8 cellular contexts compared by ENCODE assay signal in genomic region chr10:73874267-73875138, GRCh38. TPM values are rescaled to one million over a fixed set of nuclear protein-coding genes. Genes with fewer than 3 reads are reported as not detected.
DNase-seq lines count a peak whose midpoint lies in the region; ATAC-seq and TF ChIP-seq lines count a peak whose summit lies in the region.

Gene CAMK2G (minus strand): TSS chr10:73874555. CDS start chr10:73874461, 94 bp downstream.

- intact Hi-C loops in left ventricle myocardium inferior (cut with micrococcal nuclease) (no loop called here), uterus (cut with DNase I; ENCODE audit: low total_unique reads) (no loop called here)

- H3K27me3 ChIP-seq in left ventricle myocardium inferior (ENCODE audit: low read depth), result peaks cover 18% of the 10 kb centered on the region
- H3K27me3 ChIP-seq in uterus, result no peaks in the 10 kb centered on the region

- H3K4me1 ChIP-seq in left ventricle myocardium inferior (peaks cover 38% of the 10 kb centered on the region), uterus (peaks cover 3 to 10% of the 10 kb centered on the region in 2 donors)

- ATAC-seq in T-helper 17 cell, result peak; percentile 88

- H3K4me1 Mint-ChIP-seq in HFFc6 (ENCODE audit: low read depth), result peaks cover 51% of the 10 kb centered on the region
- peaks cover 57% of the 10 kb centered on the region for H3K4me1 Mint-ChIP-seq in T-helper 17 cell

- H3K27ac Mint-ChIP-seq in HFFc6, result peak within 1 kb of the TSS; percentile 46; the same call in 1 of the 2 replicates
- H3K27ac Mint-ChIP-seq in T-helper 17 cell, result peak within 1 kb of the TSS; percentile 82

- TF ChIP-seq POLR2A in uterus (IDR thresholded peaks at IDR 0.05), result peak in 1 of 2 donors; percentile 53

- H3K4me3 Mint-ChIP-seq in HFFc6 (peak within 1 kb of the TSS; percentile 86), T-helper 17 cell (peak within 1 kb of the TSS; percentile 90)

- H3K4me3 ChIP-seq in GM12864 (ENCODE audit: low read depth, low read length) (peak within 1 kb of the TSS; percentile 79), left ventricle myocardium inferior (peak within 1 kb of the TSS; percentile 89), uterus (peak within 1 kb of the TSS; percentile 77 to 96)

- no peak for DNase-seq in GM12864 (ENCODE audit: low read depth)
- peak; percentile 81 for DNase-seq in HFFc6
- DNase-seq in NCI-H1092 treated with DMSO at 0.1 percent for 48 hours (lab: John Stamatoyannopoulos, UW), result peak; percentile 36
- peak; percentile 73 to 79 (median 78) for DNase-seq in T-helper 17 cell
- peak; percentile 58 for DNase-seq in amniotic stem cell (lab: John Stamatoyannopoulos, UW)
- peak; percentile 86 for DNase-seq in left ventricle myocardium inferior
- DNase-seq in pulmonary artery endothelial cell (ENCODE audit: low read depth, low spot score), result peak; percentile 27
- DNase-seq in uterus, result peak; percentile 82 to 84

- peak within 1 kb of the TSS; percentile 79 for H3K27ac ChIP-seq in left ventricle myocardium inferior (replicated peaks)
- peak within 1 kb of the TSS; percentile 80 to 86 for H3K27ac ChIP-seq in uterus

- H3K27me3 Mint-ChIP-seq in HFFc6 (ENCODE audit: insufficient read depth), result no peaks in the 10 kb centered on the region; the same call in 1 of the 2 replicates
- no peaks in the 10 kb centered on the region for H3K27me3 Mint-ChIP-seq in T-helper 17 cell

- H3K9me3 ChIP-seq in T-helper 17 cell (ENCODE audit: control insufficient read depth, low read length, poor library complexity, severe bottlenecking) (no peaks in the 10 kb centered on the region), left ventricle myocardium inferior (replicated peaks) (no peaks in the 10 kb centered on the region), uterus (no peaks in the 10 kb centered on the region)

- H3K36me3 ChIP-seq in left ventricle myocardium inferior (peaks cover 16% of the 10 kb centered on the region), uterus (no peaks in the 10 kb centered on the region)

- no peak for TF ChIP-seq CTCF in GM12864 (IDR thresholded peaks at IDR 0.05; ENCODE audit: low read depth, low read length, missing control alignments)
- no peak for TF ChIP-seq CTCF in HFFc6 (IDR thresholded peaks at IDR 0.05)
- TF ChIP-seq CTCF in left ventricle myocardium inferior (IDR thresholded peaks at IDR 0.05; ENCODE audit: borderline replicate concordance), result no peak
- peak in 2 of 4 experiments; percentile 3 to 30 for TF ChIP-seq CTCF in uterus (IDR thresholded peaks at IDR 0.05)

- H3K9me3 Mint-ChIP-seq in HFFc6, result no peaks in the 10 kb centered on the region

- peaks cover 19% of the 10 kb centered on the region for H3K36me3 Mint-ChIP-seq in HFFc6 (ENCODE audit: low read depth)
- H3K36me3 Mint-ChIP-seq in T-helper 17 cell (ENCODE audit: low read depth), result peaks cover 3% of the 10 kb centered on the region

RNA-seq across cellular contexts. Expression of gene CAMK2G, which starts in this region (rescaled TPM):
- total RNA-seq in HFFc6 (2021; fragmentation: NEBNext Ultra II Directional; extraction: Animal tissue kit (Norgen Biotek cat#: 25700)), result 10 to 100 TPM; 24.6 to 33.1 (median 28.1) TPM
- total RNA-seq in T-helper 17 cell (10 to 100 TPM; 52.6 to 59.6 TPM), left ventricle myocardium inferior (12.5 TPM), pulmonary artery endothelial cell (31.1 and 31.2 TPM in 2 replicates), uterus (10 to 100 TPM; 17.9 to 79.9 (median 40.0) TPM)
